8 cellular contexts compared by ENCODE assay signal in the genomic region with DNA sequence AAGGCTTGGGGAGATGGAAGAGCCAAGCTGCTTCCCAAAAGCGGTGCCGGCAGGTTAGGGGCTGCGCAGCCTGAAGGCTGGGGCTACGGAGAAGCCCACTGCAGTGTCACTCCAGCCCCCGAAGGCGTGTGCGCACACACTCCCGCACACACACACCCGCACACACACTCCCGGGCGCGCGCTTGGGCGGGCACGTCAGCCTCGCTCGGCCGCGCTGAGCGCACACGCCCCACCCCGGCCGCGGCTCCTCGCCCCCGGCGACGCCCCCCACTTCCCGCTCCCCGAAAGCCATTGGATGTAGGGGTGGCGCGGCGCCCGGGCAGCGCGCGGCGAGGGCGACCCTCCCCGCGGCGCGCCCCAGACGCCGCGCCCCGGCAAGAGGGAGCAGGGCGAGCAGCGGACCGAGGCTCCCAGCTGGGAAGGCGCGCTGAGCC. TPM values are rescaled to one million over a fixed set of nuclear protein-coding genes. Genes with fewer than 3 reads are reported as not detected.
DNase-seq lines count a peak whose midpoint lies in the region; ATAC-seq, FAIRE-seq and TF ChIP-seq lines count a peak whose summit lies in the region.

A gene with protein sequence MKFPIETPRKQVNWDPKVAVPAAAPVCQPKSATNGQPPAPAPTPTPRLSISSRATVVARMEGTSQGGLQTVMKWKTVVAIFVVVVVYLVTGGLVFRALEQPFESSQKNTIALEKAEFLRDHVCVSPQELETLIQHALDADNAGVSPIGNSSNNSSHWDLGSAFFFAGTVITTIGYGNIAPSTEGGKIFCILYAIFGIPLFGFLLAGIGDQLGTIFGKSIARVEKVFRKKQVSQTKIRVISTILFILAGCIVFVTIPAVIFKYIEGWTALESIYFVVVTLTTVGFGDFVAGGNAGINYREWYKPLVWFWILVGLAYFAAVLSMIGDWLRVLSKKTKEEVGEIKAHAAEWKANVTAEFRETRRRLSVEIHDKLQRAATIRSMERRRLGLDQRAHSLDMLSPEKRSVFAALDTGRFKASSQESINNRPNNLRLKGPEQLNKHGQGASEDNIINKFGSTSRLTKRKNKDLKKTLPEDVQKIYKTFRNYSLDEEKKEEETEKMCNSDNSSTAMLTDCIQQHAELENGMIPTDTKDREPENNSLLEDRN (minus strand): TSS at position 184 of the 434 bp plus-strand sequence. CDS start 471 bp downstream, outside the sequence.

- no peaks in the 10 kb centered on the region for H3K9me3 Mint-ChIP-seq in activated T-cell treated with anti-CD3 and anti-CD28 coated beads, Interleukin-2, amount 50 U/mL, for 4 hours
- no peaks in the 10 kb centered on the region for H3K9me3 Mint-ChIP-seq in activated CD4-positive, alpha-beta memory T cell treated with anti-CD3 and anti-CD28 coated beads, Interleukin-2, amount 10 ng/mL, durations not matched to agents 7 days and 5 days

- H3K4me1 ChIP-seq in kidney (ENCODE audit: control insufficient read depth in 1 of 2, insufficient read depth in 1 of 2, low read depth in 1 of 2, low read length in 2 of 2) = no peaks in the 10 kb centered on the region

- H3K36me3 ChIP-seq in kidney (ENCODE audit: control insufficient read depth in 1 of 2, insufficient read depth in 2 of 2, low read length in 2 of 2) = no peaks in the 10 kb centered on the region

- peak within 1 kb of the TSS; percentile 41 for H3K4me3 Mint-ChIP-seq in activated T-cell treated with anti-CD3 and anti-CD28 coated beads, Interleukin-2, amount 50 U/mL, for 4 hours
- H3K4me3 Mint-ChIP-seq in activated CD4-positive, alpha-beta memory T cell treated with anti-CD3 and anti-CD28 coated beads, Interleukin-2, amount 10 ng/mL, durations not matched to agents 7 days and 5 days = peak within 1 kb of the TSS; percentile 28

- no peak for FAIRE-seq in kidney (lab: Jason Lieb, UNC)

- H3K9me3 ChIP-seq in kidney (ENCODE audit: control insufficient read depth in 1 of 2, low read length in 2 of 2) = no peaks in the 10 kb centered on the region

- intact Hi-C loops in kidney (cut with DNase I) = no loop called here

- H3K4me3 ChIP-seq in kidney (ENCODE audit: low read length in 2 of 2) = peak within 1 kb of the TSS; percentile 26 to 39

- peaks cover 45% of the 10 kb centered on the region for H3K27me3 Mint-ChIP-seq in activated T-cell treated with anti-CD3 and anti-CD28 coated beads, Interleukin-2, amount 50 U/mL, for 4 hours (ENCODE audit: low read depth)
- peaks cover 48% of the 10 kb centered on the region for H3K27me3 Mint-ChIP-seq in activated CD4-positive, alpha-beta memory T cell treated with anti-CD3 and anti-CD28 coated beads, Interleukin-2, amount 10 ng/mL, durations not matched to agents 7 days and 5 days

- DNase-seq in activated T-cell treated with anti-CD3 and anti-CD28 coated beads, Interleukin-2, amount 50 U/mL, for 4 hours = no peak
- DNase-seq in activated T-cell treated with anti-CD3 and anti-CD28 coated beads, Interleukin-2, amount 50 U/mL, for 1 hour = no peak
- no peak for DNase-seq in activated CD4-positive, alpha-beta memory T cell treated with anti-CD3 and anti-CD28 coated beads, Interleukin-2, amount 10 ng/mL, durations not matched to agents 7 days and 5 days
- DNase-seq in kidney (no peak), pons (ENCODE audit: low spot score) (no peak), HUDEP-2 (lab: John Stamatoyannopoulos, UW; ENCODE audit: unreplicated experiment in 76 of 76) (no peak)

- no peak within 1 kb of the TSS for H3K27ac ChIP-seq in kidney (ENCODE audit: low read depth in 2 of 2, low read length in 2 of 2)

- H3K27ac Mint-ChIP-seq in activated CD4-positive, alpha-beta memory T cell treated with anti-CD3 and anti-CD28 coated beads, Interleukin-2, amount 10 ng/mL, durations not matched to agents 7 days and 5 days = no peak within 1 kb of the TSS

- no peak for TF ChIP-seq CTCF in kidney (IDR thresholded peaks at IDR 0.05; ENCODE audit: borderline replicate concordance, extremely low read depth, insufficient read depth)

- ATAC-seq in activated T-cell treated with anti-CD3 and anti-CD28 coated beads, Interleukin-2, amount 50 U/mL, for 4 hours = peak in 1 of 2 donors; percentile 11
- ATAC-seq in HG02852 (IDR thresholded peaks at IDR 0.05; ENCODE audit: unreplicated experiment) (peak; percentile 33), HG03565 (IDR thresholded peaks at IDR 0.05; ENCODE audit: unreplicated experiment) (no peak)

- H3K9ac ChIP-seq in kidney (ENCODE audit: low read length in 2 of 2) = no peak within 1 kb of the TSS

- peaks cover 3% of the 10 kb centered on the region for H3K4me1 Mint-ChIP-seq in activated T-cell treated with anti-CD3 and anti-CD28 coated beads, Interleukin-2, amount 50 U/mL, for 4 hours (ENCODE audit: low read depth)
- H3K4me1 Mint-ChIP-seq in activated CD4-positive, alpha-beta memory T cell treated with anti-CD3 and anti-CD28 coated beads, Interleukin-2, amount 10 ng/mL, durations not matched to agents 7 days and 5 days = peaks cover 2% of the 10 kb centered on the region

- POLR2A ChIA-PET in activated CD4-positive, alpha-beta memory T cell treated with anti-CD3 and anti-CD28 coated beads, Interleukin-2, amount 10 ng/mL, durations not matched to agents 7 days and 5 days (lab: Charles Lee) = no interaction called here

- H3K36me3 Mint-ChIP-seq in activated T-cell treated with anti-CD3 and anti-CD28 coated beads, Interleukin-2, amount 50 U/mL, for 4 hours (ENCODE audit: insufficient read depth) = no peaks in the 10 kb centered on the region
- no peaks in the 10 kb centered on the region for H3K36me3 Mint-ChIP-seq in activated CD4-positive, alpha-beta memory T cell treated with anti-CD3 and anti-CD28 coated beads, Interleukin-2, amount 10 ng/mL, durations not matched to agents 7 days and 5 days (ENCODE audit: low read depth)

- CTCF ChIA-PET in activated CD4-positive, alpha-beta memory T cell treated with anti-CD3 and anti-CD28 coated beads, Interleukin-2, amount 10 ng/mL, durations not matched to agents 7 days and 5 days (lab: Charles Lee) = no interaction called here

RNA-seq across cellular contexts. Expression of the gene that starts here (rescaled TPM):
- total RNA-seq in activated T-cell treated with anti-CD3 and anti-CD28 coated beads, Interleukin-2, amount 50 U/mL, for 4 hours = not detected
- not detected for total RNA-seq in activated CD4-positive, alpha-beta memory T cell treated with anti-CD3 and anti-CD28 coated beads, Interleukin-2, amount 10 ng/mL, durations not matched to agents 7 days and 5 days
- total RNA-seq in kidney = 0.54 TPM
- 1.1 TPM for polyA plus RNA-seq in kidney (ENCODE audit: insufficient read depth, low read depth, low replicate concordance)
